ENCODE assay signal across 29 cellular contexts in the genomic region with DNA sequence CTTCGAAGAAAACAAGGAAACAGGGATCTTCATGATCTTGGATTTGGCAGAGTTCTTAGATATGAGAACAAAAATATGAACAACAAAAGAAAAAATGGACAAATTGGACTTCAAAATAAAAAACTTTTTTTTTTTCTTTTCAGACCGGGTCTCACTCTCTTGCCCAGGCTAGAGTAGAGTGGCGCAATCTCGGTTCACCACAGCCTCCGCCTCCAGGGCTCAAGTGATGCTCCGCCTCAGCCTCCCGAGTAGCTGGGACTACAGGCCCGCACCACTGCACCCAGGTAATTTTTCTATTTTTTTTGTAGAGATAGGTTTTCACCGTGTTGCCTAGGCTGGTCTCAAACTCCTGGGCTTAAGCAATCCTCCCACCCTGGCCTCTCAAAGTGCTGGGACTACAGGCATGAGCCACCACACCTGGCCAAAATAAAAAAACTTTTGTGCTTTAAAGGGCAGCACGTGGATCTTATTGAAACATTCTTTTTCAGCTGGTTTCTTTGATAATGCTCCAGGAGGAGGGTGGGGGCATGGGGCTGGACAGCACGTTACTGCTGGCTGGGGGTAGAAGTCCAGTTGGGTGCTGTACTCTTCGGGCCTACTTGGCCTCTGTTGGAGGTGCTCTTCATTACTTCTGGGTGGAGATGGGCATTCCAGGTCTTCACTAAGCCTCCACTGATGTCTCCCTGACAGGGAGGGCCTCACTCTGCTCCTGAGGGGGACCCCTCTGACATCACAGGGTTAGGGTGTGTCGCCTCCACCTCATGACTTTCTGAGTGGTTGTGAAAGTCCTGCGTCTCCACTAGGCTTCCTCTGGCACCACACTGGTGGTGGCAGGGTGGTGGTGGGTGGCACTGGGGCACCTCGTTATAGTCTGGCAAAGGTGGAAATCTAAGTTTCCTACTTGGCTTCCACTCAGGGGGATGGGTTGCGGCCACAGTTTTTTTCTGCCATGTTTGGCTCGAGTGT.
"Had no signal": no experiment of that assay in that cellular context is flagged by ENCODE, and none has a peak within 500 bp of the region (broad histone marks: within the 10 kb centered on the region; RNA-seq: fewer than 3 reads in every experiment).

No MANE protein-coding gene starts in this region.

- H3K4me1 Mint-ChIP-seq: brain, T-helper 17 cell had no signal

- FAIRE-seq: endometrium, pancreas had no signal

- ATAC-seq: activated T-cell treated with anti-CD3 and anti-CD28 coated beads, Interleukin-2, amount 50 U/mL, for 4 hours; foreskin keratinocyte; left lobe of liver; naive thymus-derived CD4-positive, alpha-beta T cell; pancreas; T-helper 17 cell had no signal

- H3K27me3 ChIP-seq: foreskin keratinocyte, hepatocyte, neutrophil, pancreas, right atrium auricular region, stomach, suprapubic skin had no signal

- H3K36me3 Mint-ChIP-seq: brain; immature natural killer cell; naive thymus-derived CD4-positive, alpha-beta T cell had no signal

- H3K27me3 Mint-ChIP-seq: brain; dendritic cell treated with granulocyte-macrophage colony-stimulating factor and Interleukin-4, amounts not matched to agents 40 ng/mL and 50 ng/mL, for 4 days; T-helper 17 cell had no signal

- H3K4me3 Mint-ChIP-seq: activated T-cell treated with anti-CD3 and anti-CD28 coated beads, Interleukin-2, amount 50 U/mL, for 4 hours; brain; dendritic cell treated with granulocyte-macrophage colony-stimulating factor and Interleukin-4, amounts not matched to agents 40 ng/mL and 50 ng/mL, for 4 days; immature natural killer cell; naive thymus-derived CD4-positive, alpha-beta T cell; T-helper 17 cell had no signal

- H3K36me3 ChIP-seq: lower lobe of right lung, neutrophil, pancreas, right atrium auricular region, stomach, suprapubic skin had no signal

- H3K4me1 ChIP-seq: foreskin keratinocyte, psoas muscle, right atrium auricular region, suprapubic skin had no signal

- H3K27ac Mint-ChIP-seq: activated T-helper 2 cell treated with anti-CD3 and anti-CD28 coated beads, Interferon-gamma antibody, Interleukin-2, Interleukin-4, amounts not matched to agents 10 μg/mL and 5 μg/mL and 100 μg/mL, durations not matched to agents 14 hours and 24 hours and 36 hours; brain; dendritic cell treated with granulocyte-macrophage colony-stimulating factor and Interleukin-4, amounts not matched to agents 40 ng/mL and 50 ng/mL, for 4 days; immature natural killer cell; naive thymus-derived CD4-positive, alpha-beta T cell; T-helper 17 cell had no signal

- H3K4me3 ChIP-seq: hepatocyte, lower lobe of right lung, pancreas, psoas muscle, right atrium auricular region, stomach, suprapubic skin had no signal

- H3K9me3 Mint-ChIP-seq: activated T-cell treated with anti-CD3 and anti-CD28 coated beads, Interleukin-2, amount 50 U/mL, for 4 hours; activated T-helper 2 cell treated with anti-CD3 and anti-CD28 coated beads, Interferon-gamma antibody, Interleukin-2, Interleukin-4, amounts not matched to agents 10 μg/mL and 5 μg/mL and 100 μg/mL, durations not matched to agents 14 hours and 24 hours and 36 hours; brain; dendritic cell treated with granulocyte-macrophage colony-stimulating factor and Interleukin-4, amounts not matched to agents 40 ng/mL and 50 ng/mL, for 4 days; naive thymus-derived CD4-positive, alpha-beta T cell had no signal

- H3K27ac ChIP-seq: foreskin keratinocyte, hepatocyte, lower lobe of right lung, neutrophil, pancreas, psoas muscle, right atrium auricular region, suprapubic skin had no signal

- H3K9me3 ChIP-seq: lower lobe of right lung, neutrophil, pancreas, psoas muscle, right atrium auricular region, stomach, suprapubic skin had no signal

- DNase-seq: activated CD4-positive, alpha-beta T cell treated with anti-CD3 and anti-CD28 coated beads for 4 hours; activated CD4-positive, alpha-beta T cell treated with anti-CD3 and anti-CD28 coated beads, Interleukin-2, amount 50 U/mL, for 48 hours; activated CD4-positive, CD25-positive, alpha-beta regulatory T cell; activated CD8-positive, alpha-beta memory T cell treated with anti-CD3 and anti-CD28 coated beads, Interleukin-2, amount 50 U/mL, for 48 hours; activated naive CD4-positive, alpha-beta T cell treated with Interleukin-2 at 50 U/mL for 16 hours; activated T-cell treated with anti-CD3 and anti-CD28 coated beads, Interleukin-2, amount 50 U/mL, for 4 hours; aorta; caudate nucleus; effector CD4-positive, alpha-beta T cell; foreskin keratinocyte; glutamatergic neuron; immature natural killer cell; lower lobe of right lung; naive thymus-derived CD4-positive, alpha-beta T cell; pancreas; psoas muscle; stimulated activated CD4-positive, alpha-beta T cell treated with anti-CD3 and anti-CD28 coated beads, Interleukin-4, amount 100 ng/mL, for 24 hours; stomach; SW 1271; T-helper 17 cell had no signal
